ENCODE assay signal across 22 cellular contexts in genomic region chr12:127150028-127150427, GRCh38.
DNase-seq lines count a peak whose midpoint lies in the region; ATAC-seq and TF ChIP-seq lines count a peak whose summit lies in the region.
"Had no signal": no experiment of that assay in that cellular context is flagged by ENCODE, and none has a peak within 500 bp of the region (broad histone marks: within the 10 kb centered on the region; RNA-seq: fewer than 3 reads in every experiment).

No MANE protein-coding gene starts in this region.

- CTCF ChIA-PET in naive thymus-derived CD4-positive, alpha-beta T cell (lab: Charles Lee) = no interaction called here

- TF ChIP-seq POLR2A in esophagus squamous epithelium (IDR thresholded peaks at IDR 0.05) = no peak

- TF ChIP-seq CTCF in tibial artery (IDR thresholded peaks at IDR 0.05) (no peak), esophagus squamous epithelium (IDR thresholded peaks at IDR 0.05) (no peak)

- H3K36me3 ChIP-seq in tibial artery (no peaks in the 10 kb centered on the region), esophagus squamous epithelium (no peaks in the 10 kb centered on the region)
- H3K36me3 ChIP-seq in naive thymus-derived CD4-positive, alpha-beta T cell (ENCODE audit: control insufficient read depth in 2 of 3, insufficient read depth in 3 of 3, low read length in 3 of 3) = no peaks in the 10 kb centered on the region
- H3K36me3 ChIP-seq: heart left ventricle, lower lobe of right lung, prostate gland, SJCRH30 had no signal

- ATAC-seq in GM18502 (IDR thresholded peaks at IDR 0.05; ENCODE audit: poor library complexity, unreplicated experiment) (peak; percentile 44), GM21526 (IDR thresholded peaks at IDR 0.05; ENCODE audit: low FRiP score, unreplicated experiment) (peak; percentile 63), HG03378 (IDR thresholded peaks at IDR 0.05; ENCODE audit: unreplicated experiment) (peak; percentile 55), HG03095 (IDR thresholded peaks at IDR 0.05; ENCODE audit: unreplicated experiment) (no peak)
- no peak for ATAC-seq in naive thymus-derived CD4-positive, alpha-beta T cell
- ATAC-seq: heart left ventricle; HepG2; lower lobe of right lung; naive thymus-derived CD8-positive, alpha-beta T cell had no signal

- H3K9me3 ChIP-seq in tibial artery (no peaks in the 10 kb centered on the region), esophagus squamous epithelium (no peaks in the 10 kb centered on the region)
- no peaks in the 10 kb centered on the region for H3K9me3 ChIP-seq in naive thymus-derived CD4-positive, alpha-beta T cell (ENCODE audit: control insufficient read depth in 2 of 3, low read length in 3 of 3)
- H3K9me3 ChIP-seq: heart left ventricle, lower lobe of right lung, prostate gland, SJCRH30, testis had no signal

- POLR2A ChIA-PET in naive thymus-derived CD4-positive, alpha-beta T cell (lab: Charles Lee) = no interaction called here

- DNase-seq in ecto neural progenitor cell (ENCODE audit: low spot score) = peak; percentile 27
- DNase-seq in tibial artery = no peak
- no peak for DNase-seq in esophagus squamous epithelium (lab: John Stamatoyannopoulos, UW)
- no peak for DNase-seq in naive thymus-derived CD4-positive, alpha-beta T cell
- DNase-seq: activated CD4-positive, alpha-beta T cell treated with anti-CD3 and anti-CD28 coated beads for 1 hour; activated effector memory CD4-positive, alpha-beta T cell treated with Interleukin-2 at 50 U/mL for 16 hours; heart left ventricle; immature natural killer cell; lower lobe of right lung; naive thymus-derived CD8-positive, alpha-beta T cell; NCI-H187; NCI-H510A; T1000; testis had no signal

- peaks cover 0 to 10% (median 5%) of the 10 kb centered on the region in 7 donors for H3K4me1 Mint-ChIP-seq in naive thymus-derived CD4-positive, alpha-beta T cell

- no peak overlapping the region for H3K27ac Mint-ChIP-seq in naive thymus-derived CD4-positive, alpha-beta T cell
- H3K27ac Mint-ChIP-seq: immature natural killer cell; naive thymus-derived CD8-positive, alpha-beta T cell had no signal

- intact Hi-C loops in tibial artery (cut with DNase I; ENCODE audit: low total_unique reads) = no loop called here
- intact Hi-C loops in esophagus squamous epithelium (cut with DNase I) = no loop called here
- intact Hi-C loops in naive thymus-derived CD4-positive, alpha-beta T cell (cut with micrococcal nuclease) = no loop called here

- 56 to 60% methylated on average over 3 of the region's 3 CpGs for WGBS in esophagus squamous epithelium, 2 donors

- H3K27me3 ChIP-seq in tibial artery (peaks cover 0 to 13% of the 10 kb centered on the region in 2 donors), esophagus squamous epithelium (peaks cover 0 to 17% (median 0%) of the 10 kb centered on the region in 4 donors)
- H3K27me3 ChIP-seq in naive thymus-derived CD4-positive, alpha-beta T cell (ENCODE audit: control insufficient read depth in 2 of 2, insufficient read depth in 2 of 2, low read length in 2 of 2) = no peaks in the 10 kb centered on the region
- H3K27me3 ChIP-seq: SJCRH30, testis had no signal

- H3K4me3 ChIP-seq in tibial artery = no peak overlapping the region
- no peak overlapping the region for H3K4me3 ChIP-seq in esophagus squamous epithelium
- H3K4me3 ChIP-seq in naive thymus-derived CD4-positive, alpha-beta T cell (ENCODE audit: low read length) = no peak overlapping the region
- H3K4me3 ChIP-seq: heart left ventricle, lower lobe of right lung, prostate gland, SJCRH30, smooth muscle cell, testis had no signal

- H3K4me3 Mint-ChIP-seq in naive thymus-derived CD4-positive, alpha-beta T cell = no peak overlapping the region
- H3K4me3 Mint-ChIP-seq: immature natural killer cell; naive thymus-derived CD8-positive, alpha-beta T cell had no signal

- peaks cover 0 to 8% (median 1%) of the 10 kb centered on the region in 11 donors for H3K9me3 Mint-ChIP-seq in naive thymus-derived CD4-positive, alpha-beta T cell

- peaks cover 0 to 10% (median 2%) of the 10 kb centered on the region in 5 donors for H3K27me3 Mint-ChIP-seq in naive thymus-derived CD4-positive, alpha-beta T cell

- H3K36me3 Mint-ChIP-seq in naive thymus-derived CD4-positive, alpha-beta T cell = no peaks in the 10 kb centered on the region
- H3K36me3 Mint-ChIP-seq: immature natural killer cell had no signal

- H3K27ac ChIP-seq in tibial artery (no peak overlapping the region), esophagus squamous epithelium (no peak overlapping the region)
- H3K27ac ChIP-seq in naive thymus-derived CD4-positive, alpha-beta T cell (ENCODE audit: low read depth, low read length) = no peak overlapping the region
- H3K27ac ChIP-seq: heart left ventricle, lower lobe of right lung, prostate gland, SJCRH30, testis had no signal

- H3K4me1 ChIP-seq in tibial artery (peaks cover 0 to 7% (median 5%) of the 10 kb centered on the region in 4 donors), esophagus squamous epithelium (peaks cover 0 to 13% (median 0%) of the 10 kb centered on the region in 3 donors)
- H3K4me1 ChIP-seq in naive thymus-derived CD4-positive, alpha-beta T cell (ENCODE audit: control insufficient read depth in 2 of 2, insufficient read depth in 2 of 2, low read length in 2 of 2) = no peaks in the 10 kb centered on the region
- H3K4me1 ChIP-seq: prostate gland had no signal

Comparison
In these comparisons a context has a peak if more than half of its experiments do, and no peak if none do; other contexts are left out.
1. ATAC-seq: peak in GM18502 (single experiment), GM21526 (single experiment) and HG03378 (single experiment); none in naive thymus-derived CD4-positive, alpha-beta T cell (single experiment) and HG03095 (single experiment).